In the genomic region with DNA sequence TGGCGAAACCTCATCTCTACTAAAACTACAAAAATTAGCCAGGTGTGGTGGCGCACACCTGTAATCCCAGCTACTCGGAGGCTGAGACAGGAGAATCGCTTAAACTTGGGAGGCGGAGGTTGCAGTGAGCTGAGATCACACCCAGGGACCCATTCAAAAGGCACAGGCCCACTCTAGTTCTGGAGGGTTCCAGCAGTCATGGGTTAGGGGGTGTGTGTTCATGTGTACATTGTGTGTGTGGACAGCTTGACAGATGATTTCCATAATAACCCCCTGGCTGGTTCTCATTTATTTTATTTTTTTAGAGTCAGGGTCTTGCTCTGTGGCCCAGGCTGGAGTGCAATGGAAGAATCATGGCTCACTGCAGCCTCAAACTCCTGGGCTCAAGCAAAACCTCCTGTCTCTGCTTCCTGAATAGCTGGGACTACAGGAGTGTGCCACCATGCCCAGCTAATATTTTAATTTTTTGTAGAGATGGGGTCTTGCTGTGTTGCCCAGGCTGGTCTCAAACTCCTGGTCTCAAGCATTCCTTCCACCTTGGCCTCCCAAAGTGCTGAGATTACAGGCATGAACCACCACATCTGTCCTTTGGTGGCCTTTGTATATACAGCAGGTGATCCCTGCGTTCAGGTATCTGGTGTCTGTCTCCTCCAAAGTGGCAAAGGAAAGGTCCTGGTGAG, we compare ENCODE assay signal across 1 cellular context. TPM values are rescaled to one million over a fixed set of nuclear protein-coding genes. Genes with fewer than 3 reads are reported as not detected.
"Had no signal": no experiment of that assay in that cellular context is flagged by ENCODE, and none has a peak within 500 bp of the region (broad histone marks: within the 10 kb centered on the region; RNA-seq: fewer than 3 reads in every experiment).

No MANE protein-coding gene starts in this region.

RNA-seq across cellular contexts. Expression of a gene that starts 39.3 kb away (rescaled TPM):
- total RNA-seq: smooth muscle cell had no signal
